Comparison of ENCODE assay signal across 18 cellular contexts in the genomic region with DNA sequence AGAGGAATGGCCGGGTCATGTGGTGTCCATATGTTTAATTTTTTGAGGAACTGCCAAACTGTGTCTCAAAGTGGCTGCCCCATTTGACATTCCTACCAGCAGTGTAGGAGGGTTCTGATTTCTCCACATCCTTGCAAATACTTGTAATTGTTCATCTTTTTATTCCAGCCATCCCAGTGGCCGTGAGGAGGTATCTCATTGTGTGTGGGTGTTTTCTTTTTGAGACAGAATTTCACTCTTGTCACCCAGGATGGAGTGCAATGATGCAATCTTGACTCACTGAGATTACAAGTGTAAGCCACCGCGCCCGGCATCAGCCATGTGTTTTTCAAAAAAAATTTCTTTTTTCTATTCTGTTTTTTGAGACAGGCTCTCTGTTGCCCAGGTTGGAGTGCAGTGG. TPM values are rescaled to one million over a fixed set of nuclear protein-coding genes. Genes with fewer than 3 reads are reported as not detected.
A peak's percentile ranks its signal among the peaks of the same experiment; 100 is the strongest.
DNase-seq lines count a peak whose midpoint lies in the region; ATAC-seq and TF ChIP-seq lines count a peak whose summit lies in the region.
"Had no signal": no experiment of that assay in that cellular context is flagged by ENCODE, and none has a peak within 500 bp of the region (broad histone marks: within the 10 kb centered on the region; RNA-seq: fewer than 3 reads in every experiment).

No MANE protein-coding gene starts in this region.

- no peaks in the 10 kb centered on the region for H3K36me3 Mint-ChIP-seq in natural killer cell treated with Interleukin-12 subunit alpha and Interleukin-12 subunit beta and Interleukin-15 and Interleukin-18, amount 100 ng/mL, for 72 hours

- no peaks in the 10 kb centered on the region for H3K9me3 Mint-ChIP-seq in natural killer cell treated with Interleukin-12 subunit alpha and Interleukin-12 subunit beta and Interleukin-15 and Interleukin-18, amount 100 ng/mL, for 72 hours

- H3K27me3 Mint-ChIP-seq in natural killer cell treated with Interleukin-12 subunit alpha and Interleukin-12 subunit beta and Interleukin-15 and Interleukin-18, amount 100 ng/mL, for 72 hours, result peaks cover 0 to 3% of the 10 kb centered on the region in 2 donors
- H3K27me3 Mint-ChIP-seq: activated naive CD8-positive, alpha-beta T cell treated with anti-CD3 and anti-CD28 coated beads, Interleukin-2, amount 10 ng/mL, durations not matched to agents 7 days and 5 days had no signal

- no peak overlapping the region for H3K27ac Mint-ChIP-seq in natural killer cell treated with Interleukin-12 subunit alpha and Interleukin-12 subunit beta and Interleukin-15 and Interleukin-18, amount 100 ng/mL, for 72 hours
- H3K27ac Mint-ChIP-seq: activated CD8-positive, alpha-beta memory T cell treated with anti-CD3 and anti-CD28 coated beads, Interleukin-2, amount 10 ng/mL, durations not matched to agents 7 days and 5 days; activated naive CD8-positive, alpha-beta T cell treated with anti-CD3 and anti-CD28 coated beads, Interleukin-2, amount 10 ng/mL, durations not matched to agents 7 days and 5 days had no signal

- no peak overlapping the region for H3K4me3 Mint-ChIP-seq in natural killer cell treated with Interleukin-12 subunit alpha and Interleukin-12 subunit beta and Interleukin-15 and Interleukin-18, amount 100 ng/mL, for 72 hours
- H3K4me3 Mint-ChIP-seq: activated CD8-positive, alpha-beta memory T cell treated with anti-CD3 and anti-CD28 coated beads, Interleukin-2, amount 10 ng/mL, durations not matched to agents 7 days and 5 days; activated naive CD8-positive, alpha-beta T cell treated with anti-CD3 and anti-CD28 coated beads, Interleukin-2, amount 10 ng/mL, durations not matched to agents 7 days and 5 days; nephron had no signal

- ATAC-seq in SK-N-SH treated with all-trans-retinoic acid at 6 μM for 48 hours (peak; percentile 48; the same call in 1 of the 3 replicates), HG03442 (IDR thresholded peaks at IDR 0.05; ENCODE audit: unreplicated experiment) (no peak)
- ATAC-seq in natural killer cell treated with Interleukin-12 subunit alpha and Interleukin-12 subunit beta and Interleukin-15 and Interleukin-18, amount 100 ng/mL, for 72 hours, result no peak
- ATAC-seq: activated CD8-positive, alpha-beta memory T cell treated with anti-CD3 and anti-CD28 coated beads, Interleukin-2, amount 10 ng/mL, durations not matched to agents 7 days and 5 days; Panc1; right lobe of liver had no signal

- DNase-seq in AG08395 (ENCODE audit: low spot score), result peak; percentile 67
- peak; percentile 70 for DNase-seq in GM04503 (ENCODE audit: low read depth)
- DNase-seq in fibroblast of peridontal ligament (ENCODE audit: extremely low read depth), result peak; percentile 74
- no peak for DNase-seq in epidermal melanocyte (ENCODE audit: insufficient read length, low spot score)
- DNase-seq in natural killer cell treated with Interleukin-12 subunit alpha and Interleukin-12 subunit beta and Interleukin-15 and Interleukin-18, amount 100 ng/mL, for 72 hours (ENCODE audit: low spot score), result no peak
- no peak for DNase-seq in NCI-H774 (lab: John Stamatoyannopoulos, UW)
- DNase-seq: activated CD8-positive, alpha-beta memory T cell treated with anti-CD3 and anti-CD28 coated beads, Interleukin-2, amount 10 ng/mL, durations not matched to agents 7 days and 5 days; activated naive CD8-positive, alpha-beta T cell treated with anti-CD3 and anti-CD28 coated beads, Interleukin-2, amount 10 ng/mL, durations not matched to agents 7 days and 5 days; COR-L47; heart left ventricle; left ventricle myocardium inferior; NCI-H446; right lobe of liver; T1000 had no signal

- H3K4me1 Mint-ChIP-seq in natural killer cell treated with Interleukin-12 subunit alpha and Interleukin-12 subunit beta and Interleukin-15 and Interleukin-18, amount 100 ng/mL, for 72 hours (ENCODE audit: low read depth in 2 of 2), result no peaks in the 10 kb centered on the region
- H3K4me1 Mint-ChIP-seq: activated naive CD8-positive, alpha-beta T cell treated with anti-CD3 and anti-CD28 coated beads, Interleukin-2, amount 10 ng/mL, durations not matched to agents 7 days and 5 days had no signal

TF ChIP-seq in SK-N-SH treated with all-trans-retinoic acid at 6 μM for 48 hours, 23 proteins besides CTCF, POLR2A, EP300 and RAD21:
- TF ChIP-seq ZFP3 (CRISPR knock-in tag; IDR thresholded peaks at IDR 0.05) (no peak), SNAI2 (CRISPR knock-in tag; IDR thresholded peaks at IDR 0.05) (no peak), CSRNP3 (CRISPR knock-in tag; IDR thresholded peaks at IDR 0.05) (no peak), RARB (CRISPR knock-in tag; IDR thresholded peaks at IDR 0.05) (no peak)

RNA-seq across cellular contexts. Expression of gene DLG5, which starts 38.7 kb away (rescaled TPM):
- 10 to 100 TPM in 1 of 2 donors, 1 to 10 TPM in 1; 8.5 to 12.3 TPM for total RNA-seq in natural killer cell treated with Interleukin-12 subunit alpha and Interleukin-12 subunit beta and Interleukin-15 and Interleukin-18, amount 100 ng/mL, for 72 hours

Comparison
In these comparisons a context has a peak if more than half of its experiments do, and no peak if none do; other contexts are left out.
1. DNase-seq: peak in AG08395 (single experiment), GM04503 (single experiment) and fibroblast of peridontal ligament (single experiment); none in epidermal melanocyte (single experiment), natural killer cell treated with Interleukin-12 subunit alpha and Interleukin-12 subunit beta and Interleukin-15 and Interleukin-18, amount 100 ng/mL, for 72 hours (single experiment) and NCI-H774 (single experiment).